8 cellular contexts compared by ENCODE assay signal in the genomic region with DNA sequence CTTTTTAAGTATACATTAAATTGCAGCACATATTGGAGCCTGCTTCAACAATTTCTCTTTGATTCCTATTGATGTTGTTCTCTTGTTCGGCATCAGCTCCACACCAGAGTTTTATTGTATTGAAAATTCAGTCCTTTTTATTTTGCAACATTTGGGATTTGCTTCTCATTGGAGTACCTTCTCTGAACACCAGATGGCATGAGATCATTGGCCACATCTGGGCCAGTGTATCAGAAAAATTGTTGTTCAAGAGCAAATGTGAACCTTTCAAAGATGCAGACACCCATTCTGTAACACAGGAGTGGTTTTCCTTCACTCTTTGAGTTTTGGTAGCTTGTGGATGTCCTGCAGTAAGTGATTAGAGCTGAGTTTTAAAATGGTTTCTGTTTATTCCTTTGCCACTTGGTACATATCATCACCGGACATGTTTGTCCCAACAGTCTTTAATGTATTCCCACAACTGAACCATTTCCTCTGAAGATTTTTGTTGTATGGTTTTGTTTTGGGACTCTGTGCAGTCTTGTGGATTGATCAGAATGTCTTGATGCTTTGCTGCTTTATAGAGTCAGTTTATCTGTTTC.
DNase-seq lines count a peak whose midpoint lies in the region; ATAC-seq, FAIRE-seq and TF ChIP-seq lines count a peak whose summit lies in the region.

No MANE protein-coding gene starts in this region.

- H3K9ac ChIP-seq in HepG2 (ENCODE audit: insufficient read depth, low read depth, low read length): no peak overlapping the region

- no peak overlapping the region for H3K27ac Mint-ChIP-seq in stimulated activated effector memory CD8-positive, alpha-beta T cell treated with anti-CD3 and anti-CD28 coated beads, Interleukin-12 subunit alpha, Interleukin-12 subunit beta, amount 100 ng/mL, for 72 hours

- H3K27ac ChIP-seq in 22Rv1 (no peak overlapping the region), HepG2 (ENCODE audit: extremely low read length, insufficient read depth, low read length) (no peak overlapping the region)

- FAIRE-seq in HepG2 (lab: Jason Lieb, UNC): peak; percentile 62

- peaks cover 27% of the 10 kb centered on the region for H3K4me1 Mint-ChIP-seq in stimulated activated effector memory CD8-positive, alpha-beta T cell treated with anti-CD3 and anti-CD28 coated beads, Interleukin-12 subunit alpha, Interleukin-12 subunit beta, amount 100 ng/mL, for 72 hours

- no peak overlapping the region for H2AFZ ChIP-seq in HepG2 (ENCODE audit: low read length)

- peaks cover 35% of the 10 kb centered on the region for H3K36me3 Mint-ChIP-seq in stimulated activated effector memory CD8-positive, alpha-beta T cell treated with anti-CD3 and anti-CD28 coated beads, Interleukin-12 subunit alpha, Interleukin-12 subunit beta, amount 100 ng/mL, for 72 hours

- intact Hi-C loops in HepG2 (cut with micrococcal nuclease; ENCODE audit: unreplicated experiment): loop anchor here (1.0 kb wide), 2 partner anchors 10 to 140 kb away; no protein-coding TSS in a partner anchor

- in situ Hi-C loops in astrocyte of the cerebellum (cut with HindIII; ENCODE audit: low sequenced_read_pairs): no loop called here
- in situ Hi-C loops in HepG2 (cut with HindIII; ENCODE audit: extremely low pct_ligation_motif_present, low pct_unique_long_range_greater_than_20kb): no loop called here

- TF ChIP-seq RAD21 in HepG2 (CRISPR knock-in tag; IDR thresholded peaks at IDR 0.05): peak; percentile 24; the same call in 1 of the 2 replicates

- H3K36me3 ChIP-seq in HepG2 (replicated peaks in 1 of 2; ENCODE audit: control insufficient read depth in 1 of 2, insufficient read depth in 2 of 2, low read length in 2 of 2): no peaks in the 10 kb centered on the region

- POLR2A ChIA-PET in GM10248 (lab: Yijun Ruan, JAX) (no interaction called here), HepG2 (lab: Yijun Ruan, JAX) (no interaction called here)

- no peak for TF ChIP-seq POLR2A in HepG2 (IDR thresholded peaks at IDR 0.05; ENCODE audit: insufficient read depth in 1 of 2, low read depth in 2 of 2, low read length in 2 of 2)

- ATAC-seq in HepG2 (peak; percentile 70), HG02870 (IDR thresholded peaks at IDR 0.05; ENCODE audit: unreplicated experiment) (no peak), GM21528 (IDR thresholded peaks at IDR 0.05; ENCODE audit: low FRiP score, unreplicated experiment) (no peak)
- no peak for ATAC-seq in stimulated activated effector memory CD8-positive, alpha-beta T cell treated with anti-CD3 and anti-CD28 coated beads, Interleukin-12 subunit alpha, Interleukin-12 subunit beta, amount 100 ng/mL, for 72 hours

- no peak overlapping the region for H3K4me2 ChIP-seq in HepG2 (ENCODE audit: low read depth, low read length)

- H3K27me3 ChIP-seq in HepG2 (ENCODE audit: control insufficient read depth in 1 of 2, insufficient read depth in 2 of 2, low read length in 2 of 2): no peaks in the 10 kb centered on the region

- TF ChIP-seq CTCF in 22Rv1 (IDR thresholded peaks at IDR 0.05) (peak; percentile 81), GM10248 (IDR thresholded peaks at IDR 0.05; ENCODE audit: control extremely low read depth, extremely low read depth, low read depth, missing control alignments) (peak; percentile 38), astrocyte of the cerebellum (IDR thresholded peaks at IDR 0.05; ENCODE audit: low read depth, low read length, missing control alignments) (peak; percentile 87), HepG2 (CRISPR knock-in tag; IDR thresholded peaks at IDR 0.05) (peak; percentile 62)

- BruUV-seq in HepG2 (replicated peaks; lab: Mats Ljungman, UMichigan): no TSS peak

- H3K79me2 ChIP-seq in HepG2 (ENCODE audit: insufficient read depth, low read length): no peaks in the 10 kb centered on the region

- WGBS in HepG2 (ENCODE audit: low lambda C conversion rate): 51% methylated on average over 2 of the region's 2 CpGs

- H3K4me1 ChIP-seq in HepG2 (ENCODE audit: insufficient read depth, low read length): no peaks in the 10 kb centered on the region; the same call in 1 of the 2 replicates

- peak; percentile 33 for DNase-seq in GM10248 (ENCODE audit: extremely low spot score)
- DNase-seq in NAMALWA (ENCODE audit: low spot score): peak; percentile 67
- DNase-seq in astrocyte of the cerebellum (ENCODE audit: low read depth): peak; percentile 13
- peak; percentile 29 for DNase-seq in HepG2 (ENCODE audit: low spot score)
- DNase-seq in stimulated activated effector memory CD8-positive, alpha-beta T cell treated with anti-CD3 and anti-CD28 coated beads, Interleukin-12 subunit alpha, Interleukin-12 subunit beta, amount 100 ng/mL, for 72 hours (ENCODE audit: low spot score in 2 of 2): no peak

- H4K20me1 ChIP-seq in HepG2 (ENCODE audit: insufficient read depth, low read length): no peaks in the 10 kb centered on the region

- H3K4me3 ChIP-seq in astrocyte of the cerebellum (ENCODE audit: low read depth, low read length) (no peak overlapping the region), HepG2 (replicated peaks in 1 of 3; ENCODE audit: insufficient read depth in 1 of 3, low read depth in 2 of 3, low read length in 3 of 3) (no peak overlapping the region)

- no peaks in the 10 kb centered on the region for H3K9me3 Mint-ChIP-seq in stimulated activated effector memory CD8-positive, alpha-beta T cell treated with anti-CD3 and anti-CD28 coated beads, Interleukin-12 subunit alpha, Interleukin-12 subunit beta, amount 100 ng/mL, for 72 hours

- no peaks in the 10 kb centered on the region for H3K9me3 ChIP-seq in HepG2 (ENCODE audit: low read length)

- H3K4me3 Mint-ChIP-seq in stimulated activated effector memory CD8-positive, alpha-beta T cell treated with anti-CD3 and anti-CD28 coated beads, Interleukin-12 subunit alpha, Interleukin-12 subunit beta, amount 100 ng/mL, for 72 hours: no peak overlapping the region

- no peak for TF ChIP-seq EP300 in HepG2 (IDR thresholded peaks at IDR 0.05; ENCODE audit: low read depth in 2 of 2, low read length in 2 of 2)
- no peak for TF ChIP-seq EP300 in HepG2 (CRISPR knock-in tag; IDR thresholded peaks at IDR 0.05; ENCODE audit: borderline replicate concordance)

- CTCF ChIA-PET in GM10248 (lab: Yijun Ruan, JAX): interaction anchor here (1.2 to 10.5 kb wide), 3 partner anchors 14 to 164 kb away, joined by 4 to 316 read pairs (median 18); no protein-coding TSS in a partner anchor
- CTCF ChIA-PET in HepG2 (lab: Yijun Ruan, JAX; ENCODE audit: low intra/inter-chr PET ratio, low total read pairs): interaction anchor here (0.7 kb wide), 1 partner anchor 163 kb away, joined by 3 read pairs; no protein-coding TSS in a partner anchor

TF ChIP-seq in HepG2, 621 proteins besides CTCF, POLR2A, EP300 and RAD21:
- TF ChIP-seq POGK (CRISPR knock-in tag; conservative IDR thresholded peaks at IDR 0.05): no peak
- TF ChIP-seq STAG1 (CRISPR knock-in tag; IDR thresholded peaks at IDR 0.05): peak; percentile 54
- no peak for TF ChIP-seq HOXA7 (CRISPR knock-in tag; IDR thresholded peaks at IDR 0.05)
- TF ChIP-seq SMC3 (IDR thresholded peaks at IDR 0.05; ENCODE audit: low read length): peak; percentile 76

Comparison
In these comparisons a context has a peak if more than half of its experiments do, and no peak if none do; other contexts are left out.
1. DNase-seq: peak in GM10248 (single experiment), NAMALWA (single experiment), astrocyte of the cerebellum (single experiment) and HepG2 (single experiment); none in stimulated activated effector memory CD8-positive, alpha-beta T cell treated with anti-CD3 and anti-CD28 coated beads, Interleukin-12 subunit alpha, Interleukin-12 subunit beta, amount 100 ng/mL, for 72 hours (0 of 2).
2. Peak in every context shown above with its lines, with median percentiles within 50 percentile points of each other: CTCF ChIP-seq.